ENCODE assay signal across 1 cellular context in the genomic region with DNA sequence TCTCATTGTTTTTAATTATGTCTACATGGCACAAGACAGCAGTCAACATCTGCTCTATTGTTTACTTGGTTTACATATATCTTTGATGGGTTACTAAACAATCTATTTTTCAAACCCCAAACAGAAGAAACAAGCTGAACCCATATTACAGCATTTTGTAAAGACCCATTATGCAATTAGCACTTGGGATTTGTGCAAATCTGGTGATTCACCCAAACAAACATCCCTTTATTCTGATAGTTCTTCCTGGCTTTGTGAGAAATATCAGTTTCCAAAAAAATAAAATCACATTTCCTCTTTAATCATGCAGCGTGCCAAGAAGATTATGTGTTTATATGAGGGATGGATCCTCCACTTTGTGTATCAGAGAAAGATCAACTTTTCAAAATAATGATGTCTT.
TF ChIP-seq lines count a peak whose summit lies in the region.

No MANE protein-coding gene starts in this region.

TF ChIP-seq in GM23338, 12 proteins besides CTCF, POLR2A, EP300 and RAD21 (continued from another document):
- TF ChIP-seq STAT1 (IDR thresholded peaks at IDR 0.05; ENCODE audit: unreplicated experiment): no peak
- TF ChIP-seq JUNB (IDR thresholded peaks at IDR 0.05; ENCODE audit: unreplicated experiment): no peak
- TF ChIP-seq ZNF114 (CRISPR knock-in tag; IDR thresholded peaks at IDR 0.05): no peak
- TF ChIP-seq NANOG (IDR thresholded peaks at IDR 0.05; ENCODE audit: borderline replicate concordance): no peak
- no peak for TF ChIP-seq EZH2phosphoT487 (IDR thresholded peaks at IDR 0.05; ENCODE audit: unreplicated experiment)
- no peak for TF ChIP-seq ETS1 (IDR thresholded peaks at IDR 0.05)
- no peak for TF ChIP-seq REST (IDR thresholded peaks at IDR 0.05; ENCODE audit: unreplicated experiment)
- no peak for TF ChIP-seq POLR2AphosphoS5 (IDR thresholded peaks at IDR 0.05; ENCODE audit: low read depth)
- TF ChIP-seq EZH2 (IDR thresholded peaks at IDR 0.05; ENCODE audit: low read depth, unreplicated experiment): no peak
- no peak for TF ChIP-seq ZNF331 (CRISPR knock-in tag; IDR thresholded peaks at IDR 0.05; ENCODE audit: low read depth)
